ENCODE assay signal across 4 cellular contexts in genomic region chr4:144137137-144137879, GRCh38. TPM values are rescaled to one million over a fixed set of nuclear protein-coding genes. Genes with fewer than 3 reads are reported as not detected.
"Had no signal": no experiment of that assay in that cellular context is flagged by ENCODE, and none has a peak within 500 bp of the region (broad histone marks: within the 10 kb centered on the region; RNA-seq: fewer than 3 reads in every experiment).

No MANE protein-coding gene starts in this region.

RNA-seq across cellular contexts. Expression of gene GYPA, which starts 3.2 kb away (rescaled TPM):
- total RNA-seq: M059J, OCI-LY7, PC-3, Right ventricle myocardium inferior had no signal
